In the genomic region with DNA sequence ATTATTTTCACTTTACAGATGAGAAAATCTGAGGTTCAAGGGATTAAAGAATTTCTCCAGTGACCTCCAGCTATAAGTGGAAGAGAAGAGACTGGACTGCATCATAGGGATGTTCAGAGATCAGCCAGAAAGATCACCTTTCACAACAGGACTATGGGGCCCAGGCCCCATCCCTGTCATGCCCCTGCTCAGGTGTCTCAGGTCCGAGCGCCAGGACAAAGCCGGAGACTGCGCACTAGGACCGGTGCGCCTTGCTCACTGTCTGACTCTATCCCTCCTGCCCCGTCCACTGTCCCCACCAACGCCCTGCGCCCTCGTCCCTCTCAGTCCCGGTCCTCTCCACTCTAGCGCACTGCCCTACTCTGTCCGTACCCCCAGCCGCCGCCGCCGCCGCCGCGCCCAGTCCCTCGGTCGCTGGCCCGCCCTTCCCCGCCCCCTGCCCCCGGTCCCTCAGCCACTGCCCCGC, we compare ENCODE assay signal across 8 cellular contexts. TPM values are rescaled to one million over a fixed set of nuclear protein-coding genes. Genes with fewer than 3 reads are reported as not detected.
A peak's percentile ranks its signal among the peaks of the same experiment; 100 is the strongest.
DNase-seq lines count a peak whose midpoint lies in the region; ATAC-seq and TF ChIP-seq lines count a peak whose summit lies in the region.

No MANE protein-coding gene starts in this region.

- H3K79me2 ChIP-seq in mammary epithelial cell (ENCODE audit: insufficient read depth, low read length), result no peaks in the 10 kb centered on the region

- H3K36me3 Mint-ChIP-seq in naive thymus-derived CD4-positive, alpha-beta T cell, result peaks cover 0 to 4% (median 0%) of the 10 kb centered on the region in 5 donors

- H3K4me3 ChIP-seq in BJ (ENCODE audit: low read depth, low read length), result peak overlapping the region; percentile 44
- H3K4me3 ChIP-seq in HUES48 (ENCODE audit: low read depth, low read length), result peak overlapping the region; percentile 77
- peak overlapping the region; percentile 41 to 51 (median 45) for H3K4me3 ChIP-seq in mammary epithelial cell (replicated peaks in 1 of 3; ENCODE audit: insufficient read depth in 1 of 3, low read depth in 2 of 3, low read length in 3 of 3)
- no peak overlapping the region for H3K4me3 ChIP-seq in naive thymus-derived CD4-positive, alpha-beta T cell (ENCODE audit: low read length)

- peak overlapping the region; percentile 92 for H3K4me2 ChIP-seq in mammary epithelial cell (ENCODE audit: insufficient read depth, low read depth, low read length)

- no peak overlapping the region for H3K9ac ChIP-seq in HUES48 (ENCODE audit: low read depth, low read length)
- H3K9ac ChIP-seq in mammary epithelial cell (ENCODE audit: insufficient read depth, low read length), result no peak overlapping the region

- no peaks in the 10 kb centered on the region for H3K9me3 ChIP-seq in HUES48 (ENCODE audit: control insufficient read depth, insufficient read depth, low read length)
- H3K9me3 ChIP-seq in mammary epithelial cell (replicated peaks; ENCODE audit: insufficient read depth, low read length), result no peaks in the 10 kb centered on the region
- H3K9me3 ChIP-seq in naive thymus-derived CD4-positive, alpha-beta T cell (ENCODE audit: control insufficient read depth in 2 of 3, low read length in 3 of 3), result no peaks in the 10 kb centered on the region

- dilution Hi-C loops in mammary epithelial cell (cut with HindIII; ENCODE audit: low sequenced_read_pairs), result no loop called here

- no CpG with 5 or more reads among the region's 26 CpGs for WGBS in mammary epithelial cell (ENCODE audit: low coverage, missing lambda C conversion rate)

- no TSS peak for BruUV-seq in mammary epithelial cell (replicated peaks; lab: Mats Ljungman, UMichigan)

- H3K4me1 Mint-ChIP-seq in naive thymus-derived CD4-positive, alpha-beta T cell, result peaks cover 0 to 21% (median 14%) of the 10 kb centered on the region in 7 donors

- no peaks in the 10 kb centered on the region for H4K20me1 ChIP-seq in mammary epithelial cell (ENCODE audit: insufficient read depth, low read length)

- H2AFZ ChIP-seq in mammary epithelial cell (ENCODE audit: low read depth, low read length), result peak overlapping the region; percentile 86

- DNase-seq in BJ (ENCODE audit: low read depth) (no peak), mammary epithelial cell (no peak), medulla oblongata (ENCODE audit: extremely low spot score) (no peak), NCI-H69 (lab: John Stamatoyannopoulos, UW) (no peak)
- no peak for DNase-seq in naive thymus-derived CD4-positive, alpha-beta T cell
- DNase-seq in stimulated activated CD4-positive, alpha-beta T cell treated with anti-CD3 and anti-CD28 coated beads, Interleukin-2, amount 100 ng/mL, for 48 hours, result no peak

- POLR2A ChIA-PET in BJ (lab: Charles Lee), result no interaction called here
- POLR2A ChIA-PET in naive thymus-derived CD4-positive, alpha-beta T cell (lab: Charles Lee), result interaction anchor here (0.6 to 1.4 kb wide), 8 partner anchors 38 to 242 kb away, joined by 3 to 8 read pairs (median 3); a partner anchor contains a TSS

- peak overlapping the region in 4 of 9 donors; percentile 38 to 86 (median 79) for H3K27ac Mint-ChIP-seq in naive thymus-derived CD4-positive, alpha-beta T cell

- in situ Hi-C loops in mammary epithelial cell (cut with MboI; ENCODE audit: low sequenced_read_pairs in 2 of 2), result no loop called here

- peak overlapping the region; percentile 53 to 87 (median 74) for H3K4me3 Mint-ChIP-seq in naive thymus-derived CD4-positive, alpha-beta T cell

- H3K4me1 ChIP-seq in HUES48 (ENCODE audit: control insufficient read depth, insufficient read depth, low read length), result no peaks in the 10 kb centered on the region
- peaks cover 9% of the 10 kb centered on the region for H3K4me1 ChIP-seq in mammary epithelial cell (ENCODE audit: insufficient read depth, low read length)
- peaks cover 8 to 12% of the 10 kb centered on the region in 2 donors for H3K4me1 ChIP-seq in naive thymus-derived CD4-positive, alpha-beta T cell (ENCODE audit: control insufficient read depth in 2 of 2, insufficient read depth in 2 of 2, low read length in 2 of 2)

- CTCF ChIA-PET in BJ (lab: Yijun Ruan, JAX), result interaction anchor here (0.9 to 1.7 kb wide), 5 partner anchors 12 to 1297 kb away, joined by 3 to 5 read pairs (median 3); no protein-coding TSS in a partner anchor
- CTCF ChIA-PET in mammary epithelial cell (lab: Charles Lee; ENCODE audit: low non-redundant PET), result no interaction called here
- CTCF ChIA-PET in naive thymus-derived CD4-positive, alpha-beta T cell (lab: Charles Lee), result interaction anchor here (1.0 to 2.7 kb wide), 2 partner anchors 12 to 75 kb away, joined by 4 to 7 read pairs; no protein-coding TSS in a partner anchor

- peaks cover 0 to 65% (median 11%) of the 10 kb centered on the region in 5 donors for H3K27me3 Mint-ChIP-seq in naive thymus-derived CD4-positive, alpha-beta T cell

- intact Hi-C loops in mammary epithelial cell (cut with micrococcal nuclease), result loop anchor here (5.0 kb wide), 1 partner anchor 212 kb away; no protein-coding TSS in a partner anchor
- intact Hi-C loops in naive thymus-derived CD4-positive, alpha-beta T cell (cut with micrococcal nuclease), result loop anchor here (1.0 to 10.0 kb wide), 11 partner anchors 8 to 1427 kb away; a partner anchor contains a TSS

- no peak overlapping the region for H3K27ac ChIP-seq in HUES48 (ENCODE audit: low read depth, low read length)
- H3K27ac ChIP-seq in mammary epithelial cell (ENCODE audit: insufficient read depth, low read depth, low read length), result no peak overlapping the region
- H3K27ac ChIP-seq in naive thymus-derived CD4-positive, alpha-beta T cell (ENCODE audit: low read depth, low read length), result peak overlapping the region; percentile 11

- peaks cover 0 to 14% (median 4%) of the 10 kb centered on the region in 11 donors for H3K9me3 Mint-ChIP-seq in naive thymus-derived CD4-positive, alpha-beta T cell

- H3K27me3 ChIP-seq in BJ (ENCODE audit: control insufficient read depth, insufficient read depth, low read length), result peaks cover 2% of the 10 kb centered on the region; the same call in 1 of the 2 replicates
- peaks cover 32% of the 10 kb centered on the region for H3K27me3 ChIP-seq in HUES48 (ENCODE audit: control insufficient read depth, insufficient read depth, low read length)
- peaks cover 10% of the 10 kb centered on the region for H3K27me3 ChIP-seq in mammary epithelial cell (ENCODE audit: insufficient read depth, low read length)
- peaks cover 0 to 9% of the 10 kb centered on the region in 2 donors for H3K27me3 ChIP-seq in naive thymus-derived CD4-positive, alpha-beta T cell (ENCODE audit: control insufficient read depth in 2 of 2, insufficient read depth in 2 of 2, low read length in 2 of 2)

- no peaks in the 10 kb centered on the region for H3K36me3 ChIP-seq in BJ (ENCODE audit: control insufficient read depth, insufficient read depth, low read length)
- no peaks in the 10 kb centered on the region for H3K36me3 ChIP-seq in HUES48 (ENCODE audit: control insufficient read depth, insufficient read depth, low read length)
- no peaks in the 10 kb centered on the region for H3K36me3 ChIP-seq in mammary epithelial cell (ENCODE audit: insufficient read depth, low read length)
- peaks cover 0 to 5% (median 0%) of the 10 kb centered on the region in 3 experiments for H3K36me3 ChIP-seq in naive thymus-derived CD4-positive, alpha-beta T cell (ENCODE audit: control insufficient read depth in 2 of 3, insufficient read depth in 3 of 3, low read length in 3 of 3)

- no peak for TF ChIP-seq CTCF in BJ (IDR thresholded peaks at IDR 0.05; ENCODE audit: insufficient read depth, low read depth, low read length)
- no peak for TF ChIP-seq CTCF in mammary epithelial cell (conservative IDR thresholded peaks at IDR 0.05 in 1 of 2, IDR thresholded peaks at IDR 0.05 in 1 of 2; ENCODE audit: extremely low read depth in 1 of 2, insufficient read depth in 1 of 2, low read depth in 1 of 2, low read length in 2 of 2)

- ATAC-seq in naive thymus-derived CD4-positive, alpha-beta T cell, result no peak
- ATAC-seq in HG02884 (IDR thresholded peaks at IDR 0.05; ENCODE audit: unreplicated experiment), result no peak

RNA-seq across cellular contexts. Expression of a gene that starts 0.5 kb away (rescaled TPM):
- polyA plus RNA-seq in BJ (2011; rRNA removed) (0.06 and 0.18 TPM in 2 replicates), mammary epithelial cell (not detected)
- 0.51 TPM in 1 of 2 replicates, not detected in the other for polyA minus RNA-seq in BJ (2011; rRNA and poly(A)+ RNA removed)
- not detected for total RNA-seq in mammary epithelial cell
- not detected for polyA minus RNA-seq in mammary epithelial cell
- total RNA-seq in naive thymus-derived CD4-positive, alpha-beta T cell, result under 1 TPM in 3 of 5 experiments, not detected in 2; 0.58 to 0.81 (median 0.64) TPM
- under 1 TPM in 1 of 2 donors, not detected in 1; 0.48 TPM for polyA plus RNA-seq in naive thymus-derived CD4-positive, alpha-beta T cell

RNA-seq across cellular contexts. Expression of a gene that starts 22.0 kb away (rescaled TPM):
- polyA plus RNA-seq in BJ (2011; rRNA removed) (not detected in 2 replicates), mammary epithelial cell (not detected)
- polyA minus RNA-seq in BJ (2011; rRNA and poly(A)+ RNA removed), result not detected in 2 replicates
- not detected for total RNA-seq in mammary epithelial cell
- polyA minus RNA-seq in mammary epithelial cell, result not detected
- total RNA-seq in naive thymus-derived CD4-positive, alpha-beta T cell, result under 1 TPM in 1 of 5 experiments, not detected in 4; 0.22 TPM
- polyA plus RNA-seq in naive thymus-derived CD4-positive, alpha-beta T cell, result under 1 TPM in 1 of 2 donors, not detected in 1; 0.22 TPM

RNA-seq across cellular contexts. Expression of a gene that starts 40.5 kb away (rescaled TPM):
- 0.04 TPM in 1 of 2 replicates, not detected in the other for polyA plus RNA-seq in BJ (2011; rRNA removed)
- not detected in 2 replicates for polyA minus RNA-seq in BJ (2011; rRNA and poly(A)+ RNA removed)
- 1 to 10 TPM in 1 of 2 donors, under 1 TPM in 1; 0.67 to 1.9 TPM for total RNA-seq in mammary epithelial cell
- polyA plus RNA-seq in mammary epithelial cell, result 0.67 TPM
- polyA minus RNA-seq in mammary epithelial cell, result not detected
- under 1 TPM in 3 of 5 experiments, not detected in 2; 0.22 to 0.60 (median 0.40) TPM for total RNA-seq in naive thymus-derived CD4-positive, alpha-beta T cell
- polyA plus RNA-seq in naive thymus-derived CD4-positive, alpha-beta T cell, result under 1 TPM in 1 of 2 donors, not detected in 1; 0.18 TPM

RNA-seq across cellular contexts. Expression of a gene that starts 40.8 kb away (rescaled TPM):
- 1.3 and 1.8 TPM in 2 replicates for polyA plus RNA-seq in BJ (2011; rRNA removed)
- 2.1 and 2.8 TPM in 2 replicates for polyA minus RNA-seq in BJ (2011; rRNA and poly(A)+ RNA removed)
- total RNA-seq in mammary epithelial cell, result 10 to 100 TPM in 1 of 2 donors, 1 to 10 TPM in 1; 7.6 to 11.2 TPM
- polyA plus RNA-seq in mammary epithelial cell, result 0.71 TPM
- polyA minus RNA-seq in mammary epithelial cell, result 2.1 TPM
- total RNA-seq in naive thymus-derived CD4-positive, alpha-beta T cell, result 10 to 100 TPM in 4 of 5 experiments, 1 to 10 TPM in 1; 7.3 to 43.4 (median 22.5) TPM
- polyA plus RNA-seq in naive thymus-derived CD4-positive, alpha-beta T cell, result 10 to 100 TPM in 1 of 2 donors, 1 to 10 TPM in 1; 6.0 to 16.7 TPM
